In the genomic region with DNA sequence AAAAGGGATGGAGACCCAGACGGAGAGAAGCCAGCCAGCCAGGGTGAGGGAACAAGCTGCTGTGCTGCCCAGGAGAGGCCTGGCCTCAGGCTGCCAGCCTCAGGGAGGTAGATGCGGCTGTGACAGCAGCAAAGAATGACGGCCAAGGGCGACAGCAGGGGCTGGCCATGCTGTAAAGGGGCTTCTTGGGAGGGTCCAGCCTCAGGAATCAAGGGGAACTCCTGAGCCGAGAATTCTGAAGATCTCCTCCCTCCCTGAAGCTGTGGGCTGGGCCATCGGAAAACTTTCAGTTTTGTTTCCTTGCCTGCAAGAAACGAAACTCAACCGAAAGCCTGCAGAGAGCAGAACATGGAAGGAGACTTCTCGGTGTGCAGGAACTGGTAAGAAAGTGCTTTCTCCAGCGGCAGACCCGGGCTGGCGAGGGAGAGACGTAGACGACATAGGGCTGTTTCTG, we compare ENCODE assay signal across 9 cellular contexts.
DNase-seq lines count a peak whose midpoint lies in the region; ATAC-seq and TF ChIP-seq lines count a peak whose summit lies in the region.
"Had no signal": no experiment of that assay in that cellular context is flagged by ENCODE, and none has a peak within 500 bp of the region (broad histone marks: within the 10 kb centered on the region; RNA-seq: fewer than 3 reads in every experiment).

A gene with protein sequence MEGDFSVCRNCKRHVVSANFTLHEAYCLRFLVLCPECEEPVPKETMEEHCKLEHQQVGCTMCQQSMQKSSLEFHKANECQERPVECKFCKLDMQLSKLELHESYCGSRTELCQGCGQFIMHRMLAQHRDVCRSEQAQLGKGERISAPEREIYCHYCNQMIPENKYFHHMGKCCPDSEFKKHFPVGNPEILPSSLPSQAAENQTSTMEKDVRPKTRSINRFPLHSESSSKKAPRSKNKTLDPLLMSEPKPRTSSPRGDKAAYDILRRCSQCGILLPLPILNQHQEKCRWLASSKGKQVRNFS (plus strand): TSS at position 316 of the 454 bp plus-strand sequence. CDS start 33 bp downstream, at position 349.

- no peaks in the 10 kb centered on the region for H3K79me2 ChIP-seq in SU-DHL-6 (ENCODE audit: insufficient read depth, low read length)

- no peak within 1 kb of the TSS for H3K9ac ChIP-seq in SU-DHL-6 (ENCODE audit: low read length)

- no peaks in the 10 kb centered on the region for H4K20me1 ChIP-seq in SU-DHL-6 (ENCODE audit: low read depth, low read length)

- no peak within 1 kb of the TSS for H3K27ac ChIP-seq in SU-DHL-6 (ENCODE audit: low read depth, low read length)
- H3K27ac ChIP-seq: cardiac muscle cell had no signal

- H3K36me3 ChIP-seq in SU-DHL-6 (ENCODE audit: low read length) = no peaks in the 10 kb centered on the region
- H3K36me3 ChIP-seq: cardiac muscle cell had no signal

- H3K4me3 ChIP-seq in SU-DHL-6 (ENCODE audit: insufficient read depth, low read length, poor library complexity, severe bottlenecking) (no peak within 1 kb of the TSS), astrocyte of the spinal cord (ENCODE audit: low read depth, low read length) (peak within 1 kb of the TSS; percentile 33)
- H3K4me3 ChIP-seq: cardiac muscle cell had no signal

- no peak within 1 kb of the TSS for H2AFZ ChIP-seq in SU-DHL-6 (ENCODE audit: low read depth, low read length, severe bottlenecking)

- DNase-seq in astrocyte of the spinal cord (ENCODE audit: low read depth, low spot score) (peak; percentile 54), left kidney (ENCODE audit: low read depth, low spot score) (peak; percentile 7), HEK293T (ENCODE audit: extremely low spot score) (no peak), cerebellar nuclear complex (lab: John Stamatoyannopoulos, UW) (no peak), cortex of kidney (lab: John Stamatoyannopoulos, UW) (no peak)
- peak; percentile 49 for DNase-seq in stimulated activated CD8-positive, alpha-beta memory T cell treated with anti-CD3 and anti-CD28 coated beads, Interleukin-15, amount 100 ng/mL, for 1 hour (ENCODE audit: low read depth)

- H3K9me2 ChIP-seq in SU-DHL-6 (replicated peaks; ENCODE audit: insufficient read depth, low read length) = no peaks in the 10 kb centered on the region

- ATAC-seq in GM19468 (IDR thresholded peaks at IDR 0.05; ENCODE audit: extremely low read depth, unreplicated experiment) = peak; percentile 31

- in situ Hi-C loops in astrocyte of the spinal cord (cut with HindIII; ENCODE audit: low sequenced_read_pairs) = no loop called here

- H3K9me3 ChIP-seq in SU-DHL-6 (ENCODE audit: insufficient read depth, low read length) = no peaks in the 10 kb centered on the region

- H3K4me2 ChIP-seq in SU-DHL-6 (ENCODE audit: low read depth, low read length, poor library complexity, severe bottlenecking) = peak within 1 kb of the TSS; percentile 8

- POLR2A ChIA-PET in HEK293T (lab: Yijun Ruan, JAX) = no interaction called here

- CTCF ChIA-PET in HEK293T (lab: Yijun Ruan, JAX) = no interaction called here

- no peaks in the 10 kb centered on the region for H3K27me3 ChIP-seq in SU-DHL-6 (ENCODE audit: low read length)
- H3K27me3 ChIP-seq: cardiac muscle cell had no signal

- H3F3A ChIP-seq in SU-DHL-6 (ENCODE audit: insufficient read depth) = no peaks in the 10 kb centered on the region

- TF ChIP-seq CTCF in SU-DHL-6 (IDR thresholded peaks at IDR 0.05; ENCODE audit: insufficient read depth, low read length, poor library complexity, severe bottlenecking) (no peak), astrocyte of the spinal cord (IDR thresholded peaks at IDR 0.05; ENCODE audit: low read depth, low read length) (no peak)

TF ChIP-seq in HEK293T, 16 proteins besides CTCF, POLR2A, EP300 and RAD21:
- TF ChIP-seq TARDBP (IDR thresholded peaks at IDR 0.05) (no peak), HDGF (IDR thresholded peaks at IDR 0.05; ENCODE audit: borderline replicate concordance) (no peak), LEF1 (IDR thresholded peaks at IDR 0.05; ENCODE audit: borderline replicate concordance) (no peak), FOXM1 (IDR thresholded peaks at IDR 0.05; ENCODE audit: borderline replicate concordance) (no peak), SUZ12 (IDR thresholded peaks at IDR 0.05) (no peak)

Comparison
In these comparisons a context has a peak if more than half of its experiments do, and no peak if none do; other contexts are left out.
1. DNase-seq: peak in astrocyte of the spinal cord (single experiment), left kidney (single experiment) and stimulated activated CD8-positive, alpha-beta memory T cell treated with anti-CD3 and anti-CD28 coated beads, Interleukin-15, amount 100 ng/mL, for 1 hour (single experiment); none in HEK293T (single experiment), cerebellar nuclear complex (0 of 2) and cortex of kidney (single experiment).